In genomic region chr12:26037615-26038180, GRCh38 we compare ENCODE assay signal across 3 cellular contexts.
TF ChIP-seq lines count a peak whose summit lies in the region.

No MANE protein-coding gene starts in this region.

TF ChIP-seq in GM23338, 12 proteins besides CTCF, POLR2A, EP300 and RAD21 (continues in another document):
- no peak for TF ChIP-seq EZH2 (IDR thresholded peaks at IDR 0.05; ENCODE audit: low read depth, unreplicated experiment)
- no peak for TF ChIP-seq NANOG (IDR thresholded peaks at IDR 0.05; ENCODE audit: borderline replicate concordance)
- TF ChIP-seq STAT1 (IDR thresholded peaks at IDR 0.05; ENCODE audit: unreplicated experiment) = no peak
- no peak for TF ChIP-seq ZNF331 (CRISPR knock-in tag; IDR thresholded peaks at IDR 0.05; ENCODE audit: low read depth)
- TF ChIP-seq, protein P1, sequence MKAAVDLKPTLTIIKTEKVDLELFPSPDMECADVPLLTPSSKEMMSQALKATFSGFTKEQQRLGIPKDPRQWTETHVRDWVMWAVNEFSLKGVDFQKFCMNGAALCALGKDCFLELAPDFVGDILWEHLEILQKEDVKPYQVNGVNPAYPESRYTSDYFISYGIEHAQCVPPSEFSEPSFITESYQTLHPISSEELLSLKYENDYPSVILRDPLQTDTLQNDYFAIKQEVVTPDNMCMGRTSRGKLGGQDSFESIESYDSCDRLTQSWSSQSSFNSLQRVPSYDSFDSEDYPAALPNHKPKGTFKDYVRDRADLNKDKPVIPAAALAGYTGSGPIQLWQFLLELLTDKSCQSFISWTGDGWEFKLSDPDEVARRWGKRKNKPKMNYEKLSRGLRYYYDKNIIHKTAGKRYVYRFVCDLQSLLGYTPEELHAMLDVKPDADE (IDR thresholded peaks at IDR 0.05) = no peak
- TF ChIP-seq POLR2AphosphoS5 (IDR thresholded peaks at IDR 0.05; ENCODE audit: low read depth) = no peak
- no peak for TF ChIP-seq CREB1 (CRISPR knock-in tag; IDR thresholded peaks at IDR 0.05; ENCODE audit: low read depth)
- no peak for TF ChIP-seq EZH2phosphoT487 (IDR thresholded peaks at IDR 0.05; ENCODE audit: unreplicated experiment)
- TF ChIP-seq REST (IDR thresholded peaks at IDR 0.05; ENCODE audit: unreplicated experiment) = no peak

TF ChIP-seq in H1, 55 proteins besides CTCF, POLR2A, EP300 and RAD21 (continues in another document):
- TF ChIP-seq NRF1 (IDR thresholded peaks at IDR 0.05; ENCODE audit: low read depth, low read length) = no peak
- no peak for TF ChIP-seq CEBPB (IDR thresholded peaks at IDR 0.05; ENCODE audit: low read depth, low read length)
- no peak for TF ChIP-seq PHF8 (conservative IDR thresholded peaks at IDR 0.05; ENCODE audit: low read depth, low read length)
- no peak for TF ChIP-seq TCF12 (IDR thresholded peaks at IDR 0.05; ENCODE audit: low read depth, low read length)
- no peak for TF ChIP-seq JUND (IDR thresholded peaks at IDR 0.05; ENCODE audit: low read length)
- TF ChIP-seq KDM1A (IDR thresholded peaks at IDR 0.05; ENCODE audit: borderline replicate concordance, low read length) = no peak
- no peak for TF ChIP-seq YY1 (IDR thresholded peaks at IDR 0.05; ENCODE audit: low read depth, low read length)
- TF ChIP-seq SRF (IDR thresholded peaks at IDR 0.05; ENCODE audit: low read depth, low read length) = no peak
- no peak for TF ChIP-seq CREB1 (IDR thresholded peaks at IDR 0.05)
- TF ChIP-seq, protein P2, sequence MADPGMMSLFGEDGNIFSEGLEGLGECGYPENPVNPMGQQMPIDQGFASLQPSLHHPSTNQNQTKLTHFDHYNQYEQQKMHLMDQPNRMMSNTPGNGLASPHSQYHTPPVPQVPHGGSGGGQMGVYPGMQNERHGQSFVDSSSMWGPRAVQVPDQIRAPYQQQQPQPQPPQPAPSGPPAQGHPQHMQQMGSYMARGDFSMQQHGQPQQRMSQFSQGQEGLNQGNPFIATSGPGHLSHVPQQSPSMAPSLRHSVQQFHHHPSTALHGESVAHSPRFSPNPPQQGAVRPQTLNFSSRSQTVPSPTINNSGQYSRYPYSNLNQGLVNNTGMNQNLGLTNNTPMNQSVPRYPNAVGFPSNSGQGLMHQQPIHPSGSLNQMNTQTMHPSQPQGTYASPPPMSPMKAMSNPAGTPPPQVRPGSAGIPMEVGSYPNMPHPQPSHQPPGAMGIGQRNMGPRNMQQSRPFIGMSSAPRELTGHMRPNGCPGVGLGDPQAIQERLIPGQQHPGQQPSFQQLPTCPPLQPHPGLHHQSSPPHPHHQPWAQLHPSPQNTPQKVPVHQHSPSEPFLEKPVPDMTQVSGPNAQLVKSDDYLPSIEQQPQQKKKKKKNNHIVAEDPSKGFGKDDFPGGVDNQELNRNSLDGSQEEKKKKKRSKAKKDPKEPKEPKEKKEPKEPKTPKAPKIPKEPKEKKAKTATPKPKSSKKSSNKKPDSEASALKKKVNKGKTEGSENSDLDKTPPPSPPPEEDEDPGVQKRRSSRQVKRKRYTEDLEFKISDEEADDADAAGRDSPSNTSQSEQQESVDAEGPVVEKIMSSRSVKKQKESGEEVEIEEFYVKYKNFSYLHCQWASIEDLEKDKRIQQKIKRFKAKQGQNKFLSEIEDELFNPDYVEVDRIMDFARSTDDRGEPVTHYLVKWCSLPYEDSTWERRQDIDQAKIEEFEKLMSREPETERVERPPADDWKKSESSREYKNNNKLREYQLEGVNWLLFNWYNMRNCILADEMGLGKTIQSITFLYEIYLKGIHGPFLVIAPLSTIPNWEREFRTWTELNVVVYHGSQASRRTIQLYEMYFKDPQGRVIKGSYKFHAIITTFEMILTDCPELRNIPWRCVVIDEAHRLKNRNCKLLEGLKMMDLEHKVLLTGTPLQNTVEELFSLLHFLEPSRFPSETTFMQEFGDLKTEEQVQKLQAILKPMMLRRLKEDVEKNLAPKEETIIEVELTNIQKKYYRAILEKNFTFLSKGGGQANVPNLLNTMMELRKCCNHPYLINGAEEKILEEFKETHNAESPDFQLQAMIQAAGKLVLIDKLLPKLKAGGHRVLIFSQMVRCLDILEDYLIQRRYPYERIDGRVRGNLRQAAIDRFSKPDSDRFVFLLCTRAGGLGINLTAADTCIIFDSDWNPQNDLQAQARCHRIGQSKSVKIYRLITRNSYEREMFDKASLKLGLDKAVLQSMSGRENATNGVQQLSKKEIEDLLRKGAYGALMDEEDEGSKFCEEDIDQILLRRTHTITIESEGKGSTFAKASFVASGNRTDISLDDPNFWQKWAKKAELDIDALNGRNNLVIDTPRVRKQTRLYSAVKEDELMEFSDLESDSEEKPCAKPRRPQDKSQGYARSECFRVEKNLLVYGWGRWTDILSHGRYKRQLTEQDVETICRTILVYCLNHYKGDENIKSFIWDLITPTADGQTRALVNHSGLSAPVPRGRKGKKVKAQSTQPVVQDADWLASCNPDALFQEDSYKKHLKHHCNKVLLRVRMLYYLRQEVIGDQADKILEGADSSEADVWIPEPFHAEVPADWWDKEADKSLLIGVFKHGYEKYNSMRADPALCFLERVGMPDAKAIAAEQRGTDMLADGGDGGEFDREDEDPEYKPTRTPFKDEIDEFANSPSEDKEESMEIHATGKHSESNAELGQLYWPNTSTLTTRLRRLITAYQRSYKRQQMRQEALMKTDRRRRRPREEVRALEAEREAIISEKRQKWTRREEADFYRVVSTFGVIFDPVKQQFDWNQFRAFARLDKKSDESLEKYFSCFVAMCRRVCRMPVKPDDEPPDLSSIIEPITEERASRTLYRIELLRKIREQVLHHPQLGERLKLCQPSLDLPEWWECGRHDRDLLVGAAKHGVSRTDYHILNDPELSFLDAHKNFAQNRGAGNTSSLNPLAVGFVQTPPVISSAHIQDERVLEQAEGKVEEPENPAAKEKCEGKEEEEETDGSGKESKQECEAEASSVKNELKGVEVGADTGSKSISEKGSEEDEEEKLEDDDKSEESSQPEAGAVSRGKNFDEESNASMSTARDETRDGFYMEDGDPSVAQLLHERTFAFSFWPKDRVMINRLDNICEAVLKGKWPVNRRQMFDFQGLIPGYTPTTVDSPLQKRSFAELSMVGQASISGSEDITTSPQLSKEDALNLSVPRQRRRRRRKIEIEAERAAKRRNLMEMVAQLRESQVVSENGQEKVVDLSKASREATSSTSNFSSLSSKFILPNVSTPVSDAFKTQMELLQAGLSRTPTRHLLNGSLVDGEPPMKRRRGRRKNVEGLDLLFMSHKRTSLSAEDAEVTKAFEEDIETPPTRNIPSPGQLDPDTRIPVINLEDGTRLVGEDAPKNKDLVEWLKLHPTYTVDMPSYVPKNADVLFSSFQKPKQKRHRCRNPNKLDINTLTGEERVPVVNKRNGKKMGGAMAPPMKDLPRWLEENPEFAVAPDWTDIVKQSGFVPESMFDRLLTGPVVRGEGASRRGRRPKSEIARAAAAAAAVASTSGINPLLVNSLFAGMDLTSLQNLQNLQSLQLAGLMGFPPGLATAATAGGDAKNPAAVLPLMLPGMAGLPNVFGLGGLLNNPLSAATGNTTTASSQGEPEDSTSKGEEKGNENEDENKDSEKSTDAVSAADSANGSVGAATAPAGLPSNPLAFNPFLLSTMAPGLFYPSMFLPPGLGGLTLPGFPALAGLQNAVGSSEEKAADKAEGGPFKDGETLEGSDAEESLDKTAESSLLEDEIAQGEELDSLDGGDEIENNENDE (IDR thresholded peaks at IDR 0.05; ENCODE audit: insufficient replicate concordance, low read length) = no peak
- no peak for TF ChIP-seq SUZ12 (IDR thresholded peaks at IDR 0.05; ENCODE audit: low read length)
- TF ChIP-seq RXRA (IDR thresholded peaks at IDR 0.05; ENCODE audit: insufficient read depth, low read depth, low read length) = no peak
- no peak for TF ChIP-seq SIN3A (conservative IDR thresholded peaks at IDR 0.05 in 1 of 2, IDR thresholded peaks at IDR 0.05 in 1 of 2; ENCODE audit: low read depth in 1 of 2, low read length in 2 of 2)
- TF ChIP-seq BRCA1 (IDR thresholded peaks at IDR 0.05; ENCODE audit: low read depth, low read length) = no peak
- no peak for TF ChIP-seq KDM5A (IDR thresholded peaks at IDR 0.05; ENCODE audit: low read length)
- TF ChIP-seq HDAC6 (IDR thresholded peaks at IDR 0.05; ENCODE audit: low read depth, low read length) = no peak
- TF ChIP-seq SP1 (IDR thresholded peaks at IDR 0.05; ENCODE audit: low read depth, low read length) = no peak
- TF ChIP-seq ASH2L (IDR thresholded peaks at IDR 0.05; ENCODE audit: low read length) = no peak
- no peak for TF ChIP-seq EGR1 (IDR thresholded peaks at IDR 0.05; ENCODE audit: borderline replicate concordance, low read depth, low read length)

TF ChIP-seq in HepG2, 621 proteins besides CTCF, POLR2A, EP300 and RAD21:
- TF ChIP-seq ZNF549 (CRISPR knock-in tag; IDR thresholded peaks at IDR 0.05) = no peak
- no peak for TF ChIP-seq ZBTB1 (CRISPR knock-in tag; IDR thresholded peaks at IDR 0.05; ENCODE audit: borderline replicate concordance)
- TF ChIP-seq ZBTB8A (CRISPR knock-in tag; IDR thresholded peaks at IDR 0.05; ENCODE audit: borderline replicate concordance, low read depth) = no peak
- no peak for TF ChIP-seq NFYC (CRISPR knock-in tag; IDR thresholded peaks at IDR 0.05)
- TF ChIP-seq SKI (IDR thresholded peaks at IDR 0.05; ENCODE audit: partially characterized antibody) = no peak
- no peak for TF ChIP-seq MYPOP (CRISPR knock-in tag; IDR thresholded peaks at IDR 0.05)
- no peak for TF ChIP-seq DMAP1 (CRISPR knock-in tag; IDR thresholded peaks at IDR 0.05)
- no peak for TF ChIP-seq HCFC1 (IDR thresholded peaks at IDR 0.05; ENCODE audit: low read depth, low read length)
